ENCODE assay signal across 9 cellular contexts in the genomic region with DNA sequence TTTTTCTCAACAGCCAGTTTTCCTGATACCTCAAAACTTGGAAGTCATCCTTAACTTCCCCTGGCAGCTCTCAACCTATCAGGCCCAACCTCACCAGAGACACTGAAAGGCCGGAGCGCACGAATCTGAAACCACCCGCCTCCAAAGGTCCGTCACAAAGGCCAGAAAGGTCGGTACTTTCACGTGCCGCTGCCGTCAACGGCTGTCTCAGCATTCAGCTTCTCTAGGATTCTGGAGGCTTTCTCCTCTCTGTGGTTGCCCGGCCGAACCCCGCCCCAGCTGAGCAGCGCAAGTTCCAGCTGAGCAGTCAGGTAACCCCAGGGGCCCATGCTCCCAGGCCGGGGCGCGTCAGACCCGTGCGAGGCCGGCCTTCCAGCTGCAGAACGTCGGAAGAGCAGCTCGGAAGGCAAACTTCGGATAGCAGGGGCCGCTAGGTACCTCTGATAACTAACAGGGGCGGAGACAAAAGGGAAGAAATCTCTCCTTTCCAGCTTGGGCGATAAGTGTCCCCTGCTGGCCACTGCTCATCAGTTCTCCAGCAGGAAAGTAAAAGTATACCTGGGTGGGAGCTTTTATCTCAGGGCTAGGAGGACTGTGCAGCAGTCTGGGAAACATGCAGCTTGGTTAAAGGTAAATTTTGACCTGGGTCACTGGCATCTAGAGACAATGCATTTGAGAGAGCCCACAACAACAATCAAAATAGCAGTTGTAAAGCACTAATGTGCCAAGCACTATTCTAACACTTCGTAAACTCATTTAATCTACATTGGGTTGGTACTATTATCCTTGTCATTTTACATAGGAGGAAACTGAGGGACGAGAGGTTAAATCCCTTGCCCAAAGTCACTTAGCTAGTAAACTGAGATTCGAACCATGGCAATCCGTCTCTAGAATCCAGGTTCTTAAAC. TPM values are rescaled to one million over a fixed set of nuclear protein-coding genes. Genes with fewer than 3 reads are reported as not detected.
A peak's percentile ranks its signal among the peaks of the same experiment; 100 is the strongest.
DNase-seq lines count a peak whose midpoint lies in the region; ATAC-seq and TF ChIP-seq lines count a peak whose summit lies in the region.
"Had no signal": no experiment of that assay in that cellular context is flagged by ENCODE, and none has a peak within 500 bp of the region (broad histone marks: within the 10 kb centered on the region; RNA-seq: fewer than 3 reads in every experiment).

No MANE protein-coding gene starts in this region.

- peak overlapping the region; percentile 13 for H3K27ac Mint-ChIP-seq in activated naive CD8-positive, alpha-beta T cell treated with anti-CD3 and anti-CD28 coated beads, Interleukin-2, amount 10 ng/mL, durations not matched to agents 7 days and 5 days

- intact Hi-C loops in Right ventricle myocardium inferior (cut with DNase I) = no loop called here
- intact Hi-C loops in vagina (cut with DNase I) = no loop called here

- H3K4me1 ChIP-seq in neutrophil (ENCODE audit: control insufficient read depth in 1 of 2, insufficient read depth in 1 of 2, low read depth in 1 of 2, low read length in 1 of 2) = peaks cover 4 to 11% of the 10 kb centered on the region in 2 experiments
- peaks cover 8% of the 10 kb centered on the region for H3K4me1 ChIP-seq in vagina

- ATAC-seq in GM18861 (IDR thresholded peaks at IDR 0.05; ENCODE audit: unreplicated experiment) = peak; percentile 79
- ATAC-seq in HG03064 (IDR thresholded peaks at IDR 0.05; ENCODE audit: low read depth, unreplicated experiment) = peak; percentile 76
- peak; percentile 36 for ATAC-seq in activated naive CD8-positive, alpha-beta T cell treated with anti-CD3 and anti-CD28 coated beads, Interleukin-2, amount 10 ng/mL, durations not matched to agents 7 days and 5 days (ENCODE audit: low read depth)
- peak; percentile 97 for ATAC-seq in Right ventricle myocardium inferior

- H3K4me3 Mint-ChIP-seq in activated naive CD8-positive, alpha-beta T cell treated with anti-CD3 and anti-CD28 coated beads, Interleukin-2, amount 10 ng/mL, durations not matched to agents 7 days and 5 days = peak overlapping the region; percentile 55

- H3K27me3 Mint-ChIP-seq in activated naive CD8-positive, alpha-beta T cell treated with anti-CD3 and anti-CD28 coated beads, Interleukin-2, amount 10 ng/mL, durations not matched to agents 7 days and 5 days = no peaks in the 10 kb centered on the region

- peak; percentile 65 for DNase-seq in AG10803 (ENCODE audit: low read depth)
- peak; percentile 96 for DNase-seq in NCI-H69 (lab: John Stamatoyannopoulos, UW)
- DNase-seq in activated naive CD8-positive, alpha-beta T cell treated with anti-CD3 and anti-CD28 coated beads, Interleukin-2, amount 10 ng/mL, durations not matched to agents 7 days and 5 days = peak; percentile 34
- DNase-seq in Right ventricle myocardium inferior (ENCODE audit: missing footprints) = peak; percentile 92
- no peak for DNase-seq in vagina (ENCODE audit: extremely low spot score in 2 of 2)

- peaks cover 89% of the 10 kb centered on the region for H3K36me3 Mint-ChIP-seq in activated naive CD8-positive, alpha-beta T cell treated with anti-CD3 and anti-CD28 coated beads, Interleukin-2, amount 10 ng/mL, durations not matched to agents 7 days and 5 days

- H3K36me3 ChIP-seq in neutrophil (no peaks in the 10 kb centered on the region), vagina (peaks cover 0 to 26% of the 10 kb centered on the region in 2 donors)

- H3K27ac ChIP-seq in neutrophil (peak overlapping the region; percentile 54), vagina (peak overlapping the region; percentile 58)
- H3K27ac ChIP-seq: SK-N-MC had no signal

- H3K27me3 ChIP-seq in neutrophil = no peaks in the 10 kb centered on the region
- no peaks in the 10 kb centered on the region for H3K27me3 ChIP-seq in vagina

- POLR2A ChIA-PET in activated naive CD8-positive, alpha-beta T cell treated with anti-CD3 and anti-CD28 coated beads, Interleukin-2, amount 10 ng/mL, durations not matched to agents 7 days and 5 days (lab: Charles Lee) = interaction anchor here (0.7 to 2.1 kb wide), 2 partner anchors 60 to 517 kb away, joined by 3 to 5 read pairs; partner anchors contain the start of gene ZSCAN23

- peaks cover 16% of the 10 kb centered on the region for H3K4me1 Mint-ChIP-seq in activated naive CD8-positive, alpha-beta T cell treated with anti-CD3 and anti-CD28 coated beads, Interleukin-2, amount 10 ng/mL, durations not matched to agents 7 days and 5 days

- TF ChIP-seq CTCF in AG10803 (conservative IDR thresholded peaks at IDR 0.05; ENCODE audit: low read length) = peak; percentile 50
- no peak for TF ChIP-seq CTCF in neutrophil (IDR thresholded peaks at IDR 0.05)
- peak in 1 of 3 experiments; percentile 21 for TF ChIP-seq CTCF in vagina (IDR thresholded peaks at IDR 0.05)

- TF ChIP-seq POLR2A in vagina (IDR thresholded peaks at IDR 0.05) = no peak

- H3K4me3 ChIP-seq in AG10803 (ENCODE audit: low read length) = peak overlapping the region; percentile 39
- H3K4me3 ChIP-seq in neutrophil (ENCODE audit: low read depth in 1 of 2, low read length in 1 of 2) = peak overlapping the region; percentile 45 to 57
- H3K4me3 ChIP-seq in vagina = peak overlapping the region; percentile 42 to 49
- H3K4me3 ChIP-seq: SK-N-MC had no signal

- peaks cover 13% of the 10 kb centered on the region for H3K9me3 Mint-ChIP-seq in activated naive CD8-positive, alpha-beta T cell treated with anti-CD3 and anti-CD28 coated beads, Interleukin-2, amount 10 ng/mL, durations not matched to agents 7 days and 5 days

- H3K9me3 ChIP-seq in neutrophil = no peaks in the 10 kb centered on the region
- H3K9me3 ChIP-seq in vagina = no peaks in the 10 kb centered on the region

RNA-seq across cellular contexts. Expression of gene ZSCAN12, which starts 16.1 kb away (rescaled TPM):
- total RNA-seq in activated naive CD8-positive, alpha-beta T cell treated with anti-CD3 and anti-CD28 coated beads, Interleukin-2, amount 10 ng/mL, durations not matched to agents 7 days and 5 days = 10 to 100 TPM; 13.9 to 15.0 TPM
- total RNA-seq in Right ventricle myocardium inferior (2.4 TPM), vagina (5.9 TPM)

RNA-seq across cellular contexts. Expression of gene ZKSCAN3, which starts 33.7 kb away (rescaled TPM):
- 1 to 10 TPM; 7.0 to 7.6 TPM for total RNA-seq in activated naive CD8-positive, alpha-beta T cell treated with anti-CD3 and anti-CD28 coated beads, Interleukin-2, amount 10 ng/mL, durations not matched to agents 7 days and 5 days
- 4.0 TPM for total RNA-seq in Right ventricle myocardium inferior
- 2.9 TPM for total RNA-seq in vagina

RNA-seq across cellular contexts. Expression of gene ZSCAN31, which starts 47.5 kb away (rescaled TPM):
- 1 to 10 TPM; 1.9 to 2.0 TPM for total RNA-seq in activated naive CD8-positive, alpha-beta T cell treated with anti-CD3 and anti-CD28 coated beads, Interleukin-2, amount 10 ng/mL, durations not matched to agents 7 days and 5 days
- total RNA-seq in Right ventricle myocardium inferior (10.2 TPM), vagina (11.3 TPM)

RNA-seq across cellular contexts. Expression of gene ZSCAN23, which starts 59.8 kb away (rescaled TPM):
- 1 to 10 TPM; 1.3 to 2.9 TPM for total RNA-seq in activated naive CD8-positive, alpha-beta T cell treated with anti-CD3 and anti-CD28 coated beads, Interleukin-2, amount 10 ng/mL, durations not matched to agents 7 days and 5 days
- total RNA-seq in Right ventricle myocardium inferior = 1.3 TPM
- total RNA-seq in vagina = 0.98 TPM

Comparison
In these comparisons a context has a peak if more than half of its experiments do, and no peak if none do; other contexts are left out.
1. DNase-seq: peak in AG10803 (single experiment), NCI-H69 (single experiment), activated naive CD8-positive, alpha-beta T cell treated with anti-CD3 and anti-CD28 coated beads, Interleukin-2, amount 10 ng/mL, durations not matched to agents 7 days and 5 days (single experiment) and Right ventricle myocardium inferior (single experiment); none in vagina (0 of 2).
2. ATAC-seq: peak in every context shown above with its lines; median percentile 97 in Right ventricle myocardium inferior; 79 in GM18861; 76 in HG03064; 36 in activated naive CD8-positive, alpha-beta T cell treated with anti-CD3 and anti-CD28 coated beads, Interleukin-2, amount 10 ng/mL, durations not matched to agents 7 days and 5 days.
3. Peak in every context shown above with its lines, with median percentiles within 50 percentile points of each other: H3K4me3 ChIP-seq.